In the genomic region with DNA sequence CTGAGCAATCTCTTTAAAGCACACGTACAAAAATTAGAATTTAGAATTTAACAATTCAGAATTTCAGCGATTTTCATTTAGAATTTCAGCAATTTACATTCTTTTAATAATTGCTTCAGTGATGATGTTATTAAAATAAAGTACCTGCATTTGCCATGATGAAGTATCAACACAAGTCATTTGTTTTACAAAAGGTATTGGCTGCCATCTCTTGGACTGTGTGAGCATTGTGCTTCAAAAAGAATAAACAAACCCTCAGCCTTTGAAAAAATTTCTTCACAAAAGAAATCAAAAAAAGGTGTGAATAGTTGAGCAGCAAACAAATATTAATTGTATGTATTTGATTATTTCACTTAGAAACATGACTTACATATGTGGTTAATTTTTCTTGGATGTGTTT, we compare ENCODE assay signal across 8 cellular contexts. TPM values are rescaled to one million over a fixed set of nuclear protein-coding genes. Genes with fewer than 3 reads are reported as not detected.
DNase-seq lines count a peak whose midpoint lies in the region; ATAC-seq, FAIRE-seq and TF ChIP-seq lines count a peak whose summit lies in the region.

No MANE protein-coding gene starts in this region.

- H3K9me3 ChIP-seq in Loucy (ENCODE audit: insufficient read depth, low read depth, low read length) (no peaks in the 10 kb centered on the region), adrenal gland (replicated peaks in 1 of 3) (no peaks in the 10 kb centered on the region), HepG2 (ENCODE audit: low read length) (no peaks in the 10 kb centered on the region), vagina (no peaks in the 10 kb centered on the region)

- TF ChIP-seq RAD21 in HepG2 (CRISPR knock-in tag; IDR thresholded peaks at IDR 0.05): peak; percentile 74

- no peaks in the 10 kb centered on the region for H3F3A ChIP-seq in Loucy (ENCODE audit: low read depth)

- H3K36me3 ChIP-seq in Loucy (ENCODE audit: insufficient read depth, low read length) (no peaks in the 10 kb centered on the region), adrenal gland (replicated peaks in 1 of 2) (no peaks in the 10 kb centered on the region), HepG2 (replicated peaks in 1 of 2; ENCODE audit: control insufficient read depth in 1 of 2, insufficient read depth in 2 of 2, low read length in 2 of 2) (peaks cover 0 to 15% of the 10 kb centered on the region in 2 experiments; a peak in 3 of 5 replicates), vagina (no peaks in the 10 kb centered on the region)

- H4K20me1 ChIP-seq in Loucy (ENCODE audit: insufficient read depth, low read length, poor library complexity, severe bottlenecking) (no peaks in the 10 kb centered on the region), HepG2 (ENCODE audit: insufficient read depth, low read length) (no peaks in the 10 kb centered on the region)

- CTCF ChIA-PET in HepG2 (lab: Yijun Ruan, JAX; ENCODE audit: low intra/inter-chr PET ratio, low total read pairs): no interaction called here

- peak; percentile 64; the same call in 2 of the 3 replicates for ATAC-seq in HepG2
- no peak for ATAC-seq in GM18505 (IDR thresholded peaks at IDR 0.05; ENCODE audit: unreplicated experiment)

- FAIRE-seq in HepG2 (lab: Jason Lieb, UNC): peak; percentile 36

- H3K9me2 ChIP-seq in Loucy (replicated peaks; ENCODE audit: low read depth, low read length): no peaks in the 10 kb centered on the region

- intact Hi-C loops in adrenal gland (cut with DNase I) (no loop called here), HepG2 (cut with micrococcal nuclease; ENCODE audit: unreplicated experiment) (loop anchor here (5.0 to 10.0 kb wide), 3 partner anchors 504 to 1252 kb away; no protein-coding TSS in a partner anchor), vagina (cut with DNase I) (no loop called here)

- H3K79me2 ChIP-seq in Loucy (ENCODE audit: insufficient read depth, low read length): no peaks in the 10 kb centered on the region
- peaks cover 2% of the 10 kb centered on the region for H3K79me2 ChIP-seq in HepG2 (ENCODE audit: insufficient read depth, low read length)

- in situ Hi-C loops in HepG2 (cut with HindIII; ENCODE audit: extremely low pct_ligation_motif_present, low pct_unique_long_range_greater_than_20kb): loop anchor here (25.0 kb wide), 4 partner anchors 472 to 1247 kb away; no protein-coding TSS in a partner anchor

- peak; percentile 74 for TF ChIP-seq CTCF in Loucy (conservative IDR thresholded peaks at IDR 0.05; ENCODE audit: low read length)
- peak in 5 of 6 experiments; percentile 26 to 52 (median 42) for TF ChIP-seq CTCF in adrenal gland (IDR thresholded peaks at IDR 0.05)
- peak; percentile 65 for TF ChIP-seq CTCF in HepG2 (CRISPR knock-in tag; IDR thresholded peaks at IDR 0.05)
- TF ChIP-seq CTCF in vagina (IDR thresholded peaks at IDR 0.05): no peak

- H2AFZ ChIP-seq in Loucy (ENCODE audit: low read length) (no peak overlapping the region), HepG2 (ENCODE audit: low read length) (no peak overlapping the region)

- TF ChIP-seq EP300 in HepG2 (IDR thresholded peaks at IDR 0.05; ENCODE audit: low read depth in 2 of 2, low read length in 2 of 2) (no peak), HepG2 (CRISPR knock-in tag; IDR thresholded peaks at IDR 0.05; ENCODE audit: borderline replicate concordance) (no peak)

- 61 to 71% (median 65%) methylated on average over 2 of the region's 2 CpGs for WGBS in adrenal gland, 4 donors
- 48% methylated on average over 2 of the region's 2 CpGs for WGBS in HepG2 (ENCODE audit: low lambda C conversion rate)

- TF ChIP-seq POLR2A in adrenal gland (IDR thresholded peaks at IDR 0.05): no peak
- TF ChIP-seq POLR2A in HepG2 (IDR thresholded peaks at IDR 0.05; ENCODE audit: insufficient read depth in 1 of 2, low read depth in 2 of 2, low read length in 2 of 2): no peak
- no peak for TF ChIP-seq POLR2A in vagina (IDR thresholded peaks at IDR 0.05)
- TF ChIP-seq POLR2A in GM18505 (IDR thresholded peaks at IDR 0.05; ENCODE audit: borderline replicate concordance, extremely low read depth, insufficient read depth, insufficient read length): no peak

- H3K4me2 ChIP-seq in Loucy (ENCODE audit: low read depth, low read length, poor library complexity, severe bottlenecking) (no peak overlapping the region), HepG2 (ENCODE audit: low read depth, low read length) (no peak overlapping the region)

- H3K27ac ChIP-seq in adrenal gland (no peak overlapping the region), HepG2 (ENCODE audit: extremely low read length, insufficient read depth, low read length) (no peak overlapping the region), vagina (no peak overlapping the region)

- H3K4me3 ChIP-seq in Loucy (ENCODE audit: low read length, poor library complexity, severe bottlenecking) (no peak overlapping the region), adrenal gland (no peak overlapping the region), HepG2 (replicated peaks in 1 of 3; ENCODE audit: insufficient read depth in 1 of 3, low read depth in 2 of 3, low read length in 3 of 3) (no peak overlapping the region), vagina (no peak overlapping the region)

- peak; percentile 56 for DNase-seq in ELR (ENCODE audit: low read depth)
- DNase-seq in adrenal gland: no peak
- DNase-seq in HepG2 (ENCODE audit: low spot score): peak; percentile 64
- no peak for DNase-seq in vagina (ENCODE audit: extremely low spot score in 2 of 2)
- no peak for DNase-seq in amygdala (lab: John Stamatoyannopoulos, UW)
- DNase-seq in stimulated activated CD4-positive, alpha-beta T cell treated with anti-CD3 and anti-CD28 coated beads, Interleukin-15, amount 100 ng/mL, for 24 hours: no peak

- no peak overlapping the region for H3K9ac ChIP-seq in Loucy (ENCODE audit: low read depth, low read length, poor library complexity, severe bottlenecking)
- H3K9ac ChIP-seq in HepG2 (ENCODE audit: insufficient read depth, low read depth, low read length): no peak overlapping the region

- H3K4me1 ChIP-seq in Loucy (ENCODE audit: insufficient read depth, low read length, poor library complexity, severe bottlenecking) (peaks cover 7% of the 10 kb centered on the region), adrenal gland (replicated peaks in 1 of 2) (peaks cover 3 to 7% of the 10 kb centered on the region in 2 donors), HepG2 (ENCODE audit: insufficient read depth, low read length) (peaks cover 7% of the 10 kb centered on the region), vagina (no peaks in the 10 kb centered on the region)

- BruUV-seq in HepG2 (replicated peaks; lab: Mats Ljungman, UMichigan): no TSS peak

- H3K27me3 ChIP-seq in Loucy (ENCODE audit: insufficient read depth, low read length, poor library complexity, severe bottlenecking) (no peaks in the 10 kb centered on the region), adrenal gland (no peaks in the 10 kb centered on the region), HepG2 (ENCODE audit: control insufficient read depth in 1 of 2, insufficient read depth in 2 of 2, low read length in 2 of 2) (no peaks in the 10 kb centered on the region), vagina (no peaks in the 10 kb centered on the region)

- POLR2A ChIA-PET in HepG2 (lab: Yijun Ruan, JAX): no interaction called here

TF ChIP-seq in HepG2, 621 proteins besides CTCF, POLR2A, EP300 and RAD21 (continues in another document):
- TF ChIP-seq ZSCAN21 (CRISPR knock-in tag; IDR thresholded peaks at IDR 0.05; ENCODE audit: borderline replicate concordance): no peak

RNA-seq across cellular contexts. Expression of gene ZC3H15, which starts 27.1 kb away (rescaled TPM):
- 10 to 100 TPM; 40.0 to 84.2 (median 54.5) TPM for total RNA-seq in adrenal gland
- polyA plus RNA-seq in adrenal gland: 100 to 1,000 TPM in 1 of 3 donors, 10 to 100 TPM in 2; 48.3 to 191 (median 51.4) TPM
- total RNA-seq in HepG2 (2016; rRNA removed; fragmentation: Illumina TruSeq; extraction: Trizol): 168 and 286 TPM in 2 replicates
- 39.3 and 41.4 TPM in 2 replicates for total RNA-seq in HepG2 (2016; cell fraction: cytosol; rRNA removed; fragmentation: Illumina TruSeq; extraction: Trizol; ENCODE audit: low read depth)
- total RNA-seq in HepG2 (2016; cell fraction: insoluble cytoplasmic fraction; rRNA removed; fragmentation: Illumina TruSeq; extraction: Trizol): 174 and 286 TPM in 2 replicates
- 84.8 and 91.5 TPM in 2 replicates for total RNA-seq in HepG2 (2016; cell fraction: membrane; rRNA removed; fragmentation: Illumina TruSeq; extraction: Trizol)
- total RNA-seq in HepG2 (2016; cell fraction: nucleus; rRNA removed; fragmentation: Illumina TruSeq; extraction: Trizol): 113 and 129 TPM in 2 replicates
- polyA plus RNA-seq in HepG2 (2011; rRNA removed): 52.4 and 84.6 TPM in 2 replicates
- 36.7 and 43.7 TPM in 2 replicates for polyA plus RNA-seq in HepG2 (2011; cell fraction: cytosol; rRNA removed)
- polyA plus RNA-seq in HepG2 (2011; cell fraction: nucleus; rRNA removed): 37.4 and 45.3 TPM in 2 replicates
- polyA plus RNA-seq in HepG2 (2012): 101 and 115 TPM in 2 replicates
- 19.6 and 19.9 TPM in 2 replicates for polyA plus RNA-seq in HepG2 (2016; cell fraction: cytosol; fragmentation: Illumina TruSeq; extraction: Trizol; ENCODE audit: low read depth)
- polyA plus RNA-seq in HepG2 (2016; cell fraction: insoluble cytoplasmic fraction; fragmentation: Illumina TruSeq; extraction: Trizol; ENCODE audit: low read depth): 271 and 305 TPM in 2 replicates
- 50.1 and 56.6 TPM in 2 replicates for polyA plus RNA-seq in HepG2 (2016; cell fraction: membrane; fragmentation: Illumina TruSeq; extraction: Trizol; ENCODE audit: low read depth)
- polyA plus RNA-seq in HepG2 (2016; cell fraction: nucleus; fragmentation: Illumina TruSeq; extraction: Trizol; ENCODE audit: insufficient read depth, low read depth): 191 and 195 TPM in 2 replicates
- polyA minus RNA-seq in HepG2 (2011; rRNA and poly(A)+ RNA removed; ENCODE audit: low replicate concordance): 7.5 and 12.5 TPM in 2 replicates
- polyA minus RNA-seq in HepG2 (2011; cell fraction: cytosol; rRNA and poly(A)+ RNA removed): 40.4 and 47.8 TPM in 2 replicates
- 119 and 132 TPM in 2 replicates for polyA minus RNA-seq in HepG2 (2011; cell fraction: nucleus; rRNA and poly(A)+ RNA removed)
- total RNA-seq in vagina: 59.9 TPM

Comparison
In these comparisons a context has a peak if more than half of its experiments do, and no peak if none do; other contexts are left out.
1. DNase-seq: peak in ELR (single experiment) and HepG2 (single experiment); none in adrenal gland (0 of 7), vagina (0 of 2), amygdala (0 of 56) and stimulated activated CD4-positive, alpha-beta T cell treated with anti-CD3 and anti-CD28 coated beads, Interleukin-15, amount 100 ng/mL, for 24 hours (single experiment).
2. CTCF ChIP-seq: peak in Loucy (single experiment), adrenal gland (5 of 6) and HepG2 (single experiment); none in vagina (0 of 3).